In genomic region chr15:75817151-75817935, GRCh38 we compare ENCODE assay signal across 9 cellular contexts. TPM values are rescaled to one million over a fixed set of nuclear protein-coding genes. Genes with fewer than 3 reads are reported as not detected.
DNase-seq lines count a peak whose midpoint lies in the region; ATAC-seq and TF ChIP-seq lines count a peak whose summit lies in the region.
"Had no signal": no experiment of that assay in that cellular context is flagged by ENCODE, and none has a peak within 500 bp of the region (broad histone marks: within the 10 kb centered on the region; RNA-seq: fewer than 3 reads in every experiment).

No MANE protein-coding gene starts in this region.

- no peaks in the 10 kb centered on the region for H3K36me3 Mint-ChIP-seq in activated T-cell treated with anti-CD3 and anti-CD28 coated beads, Interleukin-2, amount 50 U/mL, for 4 hours (ENCODE audit: insufficient read depth)
- no peaks in the 10 kb centered on the region for H3K36me3 Mint-ChIP-seq in activated T-cell treated with anti-CD3 and anti-CD28 coated beads, Interleukin-2, amount 50 U/mL, for 24 hours (ENCODE audit: low read depth)
- no peaks in the 10 kb centered on the region for H3K36me3 Mint-ChIP-seq in effector memory CD8-positive, alpha-beta T cell (ENCODE audit: insufficient read depth)

- no peak for TF ChIP-seq CTCF in OCI-LY3 (IDR thresholded peaks at IDR 0.05; ENCODE audit: low read depth, low read length)

- H3K27ac ChIP-seq in OCI-LY3 (ENCODE audit: low read length), result no peak overlapping the region

- no peaks in the 10 kb centered on the region for H3K27me3 Mint-ChIP-seq in activated T-cell treated with anti-CD3 and anti-CD28 coated beads, Interleukin-2, amount 50 U/mL, for 4 hours (ENCODE audit: low read depth)
- H3K27me3 Mint-ChIP-seq in activated T-cell treated with anti-CD3 and anti-CD28 coated beads, Interleukin-2, amount 50 U/mL, for 24 hours, result no peaks in the 10 kb centered on the region
- no peaks in the 10 kb centered on the region for H3K27me3 Mint-ChIP-seq in effector memory CD8-positive, alpha-beta T cell

- peak overlapping the region; percentile 43 for H3K4me3 Mint-ChIP-seq in activated T-cell treated with anti-CD3 and anti-CD28 coated beads, Interleukin-2, amount 50 U/mL, for 4 hours
- no peak overlapping the region for H3K4me3 Mint-ChIP-seq in activated T-cell treated with anti-CD3 and anti-CD28 coated beads, Interleukin-2, amount 50 U/mL, for 24 hours
- peak overlapping the region in 1 of 2 donors; percentile 40 for H3K4me3 Mint-ChIP-seq in effector memory CD8-positive, alpha-beta T cell

- peak; percentile 94 to 97 for ATAC-seq in activated T-cell treated with anti-CD3 and anti-CD28 coated beads, Interleukin-2, amount 50 U/mL, for 4 hours
- ATAC-seq in effector memory CD8-positive, alpha-beta T cell (replicated peaks), result peak; percentile 40
- peak; percentile 78 for ATAC-seq in stimulated activated naive CD8-positive, alpha-beta T cell treated with anti-CD3 and anti-CD28 coated beads, Interleukin-15, Interleukin-2, amounts not matched to agents 100 U/mL and 50 U/mL, for 24 hours
- no peak for ATAC-seq in GM18867 (IDR thresholded peaks at IDR 0.05; ENCODE audit: unreplicated experiment)

- H3K4me3 ChIP-seq in OCI-LY3 (ENCODE audit: low read length), result peak overlapping the region; percentile 59

- peaks cover 10% of the 10 kb centered on the region for H3K4me1 Mint-ChIP-seq in activated T-cell treated with anti-CD3 and anti-CD28 coated beads, Interleukin-2, amount 50 U/mL, for 4 hours (ENCODE audit: low read depth)
- peaks cover 14% of the 10 kb centered on the region for H3K4me1 Mint-ChIP-seq in activated T-cell treated with anti-CD3 and anti-CD28 coated beads, Interleukin-2, amount 50 U/mL, for 24 hours (ENCODE audit: low read depth)
- peaks cover 2 to 5% of the 10 kb centered on the region in 2 donors for H3K4me1 Mint-ChIP-seq in effector memory CD8-positive, alpha-beta T cell (ENCODE audit: low read depth in 2 of 2)

- no peaks in the 10 kb centered on the region for H3K9me3 ChIP-seq in OCI-LY3 (ENCODE audit: insufficient read depth, low read length)

- H2AFZ ChIP-seq in OCI-LY3 (ENCODE audit: low read depth, low read length), result peak overlapping the region; percentile 80

- H4K20me1 ChIP-seq in OCI-LY3 (ENCODE audit: insufficient read depth, low read length), result no peaks in the 10 kb centered on the region

- no peak overlapping the region for H3K27ac Mint-ChIP-seq in activated T-cell treated with anti-CD3 and anti-CD28 coated beads, Interleukin-2, amount 50 U/mL, for 24 hours
- H3K27ac Mint-ChIP-seq in effector memory CD8-positive, alpha-beta T cell, result peak overlapping the region in 1 of 2 donors; percentile 5

- peaks cover 5% of the 10 kb centered on the region; the same call in 1 of the 2 replicates for H3K4me1 ChIP-seq in OCI-LY3 (ENCODE audit: low read length)

- H3K4me2 ChIP-seq in OCI-LY3 (ENCODE audit: low read length), result peak overlapping the region; percentile 58

- H3K9me3 Mint-ChIP-seq in activated T-cell treated with anti-CD3 and anti-CD28 coated beads, Interleukin-2, amount 50 U/mL, for 4 hours, result no peaks in the 10 kb centered on the region
- H3K9me3 Mint-ChIP-seq in activated T-cell treated with anti-CD3 and anti-CD28 coated beads, Interleukin-2, amount 50 U/mL, for 24 hours, result no peaks in the 10 kb centered on the region
- H3K9me3 Mint-ChIP-seq in effector memory CD8-positive, alpha-beta T cell, result no peaks in the 10 kb centered on the region

- H3K27me3 ChIP-seq in OCI-LY3 (ENCODE audit: low read depth, low read length), result peaks cover 5% of the 10 kb centered on the region; the same call in 1 of the 2 replicates

- DNase-seq in activated T-cell treated with anti-CD3 and anti-CD28 coated beads, Interleukin-2, amount 50 U/mL, for 4 hours, result no peak
- no peak for DNase-seq in activated T-cell treated with anti-CD3 and anti-CD28 coated beads, Interleukin-2, amount 50 U/mL, for 24 hours
- no peak for DNase-seq in effector memory CD8-positive, alpha-beta T cell
- DNase-seq in stimulated activated naive CD8-positive, alpha-beta T cell treated with anti-CD3 and anti-CD28 coated beads, Interleukin-15, Interleukin-2, amounts not matched to agents 100 U/mL and 50 U/mL, for 24 hours, result no peak
- DNase-seq in NCI-H2081 (lab: John Stamatoyannopoulos, UW), result no peak
- DNase-seq in DMS79 (lab: John Stamatoyannopoulos, UW), result no peak
- DNase-seq: NCI-H2029 treated with DMSO at 0.1 percent for 48 hours had no signal

- H3K36me3 ChIP-seq in OCI-LY3 (replicated peaks; ENCODE audit: low read depth, low read length), result no peaks in the 10 kb centered on the region

- H3K9ac ChIP-seq in OCI-LY3 (ENCODE audit: low read length), result no peak overlapping the region

- no peaks in the 10 kb centered on the region for H3K79me2 ChIP-seq in OCI-LY3 (ENCODE audit: low read length)

RNA-seq across cellular contexts. Expression of gene UBE2Q2, which starts 25.9 kb away (rescaled TPM):
- 10 to 100 TPM; 11.8 to 14.2 (median 13.3) TPM for total RNA-seq in activated T-cell treated with anti-CD3 and anti-CD28 coated beads, Interleukin-2, amount 50 U/mL, for 4 hours
